13 cellular contexts compared by ENCODE assay signal in genomic region chr7:36627836-36628235, GRCh38.
DNase-seq lines count a peak whose midpoint lies in the region; ATAC-seq and TF ChIP-seq lines count a peak whose summit lies in the region.
"Had no signal": no experiment of that assay in that cellular context is flagged by ENCODE, and none has a peak within 500 bp of the region (broad histone marks: within the 10 kb centered on the region; RNA-seq: fewer than 3 reads in every experiment).

No MANE protein-coding gene starts in this region.

- H2BK120ac ChIP-seq in neuronal stem cell (ENCODE audit: low read depth, low read length) = no peak overlapping the region

- H4K8ac ChIP-seq in neuronal stem cell (ENCODE audit: low read depth, low read length) = no peak overlapping the region

- H3K4me3 Mint-ChIP-seq in dendritic cell treated with granulocyte-macrophage colony-stimulating factor and Interleukin-4, amounts not matched to agents 40 ng/mL and 50 ng/mL, for 4 days = no peak overlapping the region
- no peak overlapping the region for H3K4me3 Mint-ChIP-seq in naive thymus-derived CD8-positive, alpha-beta T cell
- H3K4me3 Mint-ChIP-seq: CD4-positive, CD25-positive, alpha-beta regulatory T cell had no signal

- H3K9ac ChIP-seq in neuronal stem cell (ENCODE audit: low read depth, low read length, poor library complexity) = no peak overlapping the region
- H3K9ac ChIP-seq: GM23248 had no signal

- H3K27ac ChIP-seq in caudate nucleus (ENCODE audit: low read depth, low read length) (peak overlapping the region; percentile 21), vagina (no peak overlapping the region), neuronal stem cell (replicated peaks; ENCODE audit: low read length) (no peak overlapping the region)
- H3K27ac ChIP-seq: GM23248 had no signal

- ATAC-seq in naive thymus-derived CD8-positive, alpha-beta T cell = no peak

- H3K18ac ChIP-seq in neuronal stem cell (ENCODE audit: low read length) = no peak overlapping the region

- H3K4me1 ChIP-seq in vagina = no peaks in the 10 kb centered on the region
- H3K4me1 ChIP-seq in neuronal stem cell (ENCODE audit: control insufficient read depth in 2 of 2, insufficient read depth in 1 of 2, low read depth in 1 of 2, low read length in 2 of 2) = peaks cover under 1 to 21% of the 10 kb centered on the region in 2 donors
- H3K4me1 ChIP-seq: BE2C, Caco-2, HAP-1 had no signal

- TF ChIP-seq POLR2A in vagina (IDR thresholded peaks at IDR 0.05) = no peak

- H3K9me3 ChIP-seq in vagina = no peaks in the 10 kb centered on the region
- no peaks in the 10 kb centered on the region for H3K9me3 ChIP-seq in neuronal stem cell (replicated peaks in 1 of 2; ENCODE audit: control insufficient read depth in 2 of 2, insufficient read depth in 1 of 2, low read depth in 1 of 2, low read length in 2 of 2)
- H3K9me3 ChIP-seq: BE2C, Caco-2, HAP-1 had no signal

- no peaks in the 10 kb centered on the region for H3K36me3 ChIP-seq in vagina
- no peaks in the 10 kb centered on the region for H3K36me3 ChIP-seq in neuronal stem cell (replicated peaks in 1 of 2; ENCODE audit: control insufficient read depth in 2 of 2, insufficient read depth in 2 of 2, low read length in 2 of 2)
- H3K36me3 ChIP-seq: BE2C, HAP-1 had no signal

- no peak overlapping the region for H2AFZ ChIP-seq in neuronal stem cell (ENCODE audit: low read length)
- H2AFZ ChIP-seq: GM23248 had no signal

- H3K27me3 ChIP-seq in vagina (no peaks in the 10 kb centered on the region), neuronal stem cell (ENCODE audit: control insufficient read depth in 3 of 3, insufficient read depth in 3 of 3, low read depth in 1 of 3, low read length in 3 of 3) (no peaks in the 10 kb centered on the region)
- H3K27me3 ChIP-seq: BE2C had no signal

- peaks cover 80% of the 10 kb centered on the region for H3K36me3 Mint-ChIP-seq in dendritic cell treated with granulocyte-macrophage colony-stimulating factor and Interleukin-4, amounts not matched to agents 40 ng/mL and 50 ng/mL, for 4 days (ENCODE audit: low read depth)
- peaks cover 5 to 87% (median 37%) of the 10 kb centered on the region in 3 donors for H3K36me3 Mint-ChIP-seq in naive thymus-derived CD8-positive, alpha-beta T cell
- H3K36me3 Mint-ChIP-seq: CD4-positive, CD25-positive, alpha-beta regulatory T cell had no signal

- no peak overlapping the region for H4K91ac ChIP-seq in neuronal stem cell (ENCODE audit: low read depth, low read length, poor library complexity)

- peaks cover 56% of the 10 kb centered on the region for H3K4me1 Mint-ChIP-seq in dendritic cell treated with granulocyte-macrophage colony-stimulating factor and Interleukin-4, amounts not matched to agents 40 ng/mL and 50 ng/mL, for 4 days (ENCODE audit: low read depth)
- peaks cover 25 to 63% (median 47%) of the 10 kb centered on the region in 4 donors for H3K4me1 Mint-ChIP-seq in naive thymus-derived CD8-positive, alpha-beta T cell
- H3K4me1 Mint-ChIP-seq: CD4-positive, CD25-positive, alpha-beta regulatory T cell had no signal

- no peak for TF ChIP-seq CTCF in vagina (IDR thresholded peaks at IDR 0.05)

- H3K27me3 Mint-ChIP-seq in dendritic cell treated with granulocyte-macrophage colony-stimulating factor and Interleukin-4, amounts not matched to agents 40 ng/mL and 50 ng/mL, for 4 days = no peaks in the 10 kb centered on the region
- no peaks in the 10 kb centered on the region for H3K27me3 Mint-ChIP-seq in naive thymus-derived CD8-positive, alpha-beta T cell

- H3K23ac ChIP-seq in neuronal stem cell (ENCODE audit: low read depth, low read length, poor library complexity) = no peak overlapping the region

- H2AK5ac ChIP-seq in neuronal stem cell (ENCODE audit: low read depth, low read length) = no peak overlapping the region

- H3K79me1 ChIP-seq in neuronal stem cell (ENCODE audit: low read depth, low read length) = no peaks in the 10 kb centered on the region

- H3K4me2 ChIP-seq in neuronal stem cell (ENCODE audit: insufficient read depth, low read length, poor library complexity, severe bottlenecking) = no peak overlapping the region

- WGBS in neuronal stem cell (ENCODE audit: extremely low coverage in 2 of 2, insufficient read length in 2 of 2, insufficient replicate concordance in 1 of 2), 2 donors = no CpG with 5 or more reads among the region's 6 CpGs

- peak in 46 of 61 donors; percentile 16 to 96 (median 67) for DNase-seq in caudate nucleus (lab: John Stamatoyannopoulos, UW)
- DNase-seq in naive thymus-derived CD8-positive, alpha-beta T cell = no peak
- no peak for DNase-seq in vagina (ENCODE audit: extremely low spot score in 2 of 2)
- DNase-seq in HUDEP-2 (lab: John Stamatoyannopoulos, UW; ENCODE audit: unreplicated experiment in 76 of 76) = no peak
- no peak for DNase-seq in neuronal stem cell (ENCODE audit: low spot score)
- DNase-seq: ACHN; BE2C; C1 segment of cervical spinal cord; Caco-2; CD4-positive, CD25-positive, alpha-beta regulatory T cell; GM23248 had no signal

- intact Hi-C loops in dendritic cell treated with granulocyte-macrophage colony-stimulating factor and Interleukin-4, amounts not matched to agents 40 ng/mL and 50 ng/mL, for 4 days (cut with micrococcal nuclease) = no loop called here
- intact Hi-C loops in vagina (cut with DNase I) = no loop called here

- H2BK5ac ChIP-seq in neuronal stem cell (ENCODE audit: low read length) = no peak overlapping the region

- H2BK12ac ChIP-seq in neuronal stem cell (ENCODE audit: low read length) = no peak overlapping the region

- H3K14ac ChIP-seq in neuronal stem cell (ENCODE audit: low read length) = no peak overlapping the region

- no peak overlapping the region for H3K4ac ChIP-seq in neuronal stem cell (ENCODE audit: low read length)

- no peak overlapping the region for H2BK15ac ChIP-seq in neuronal stem cell (ENCODE audit: low read length)

- POLR2A ChIA-PET in naive thymus-derived CD8-positive, alpha-beta T cell (lab: Charles Lee) = interaction anchor here (1.2 to 2.7 kb wide), 2 partner anchors 12 to 43 kb away, joined by 3 to 9 read pairs; no protein-coding TSS in a partner anchor

- H3K4me3 ChIP-seq in vagina (no peak overlapping the region), neuronal stem cell (ENCODE audit: low read length in 2 of 2) (no peak overlapping the region)
- H3K4me3 ChIP-seq: GM23248, HAP-1 had no signal

- peak overlapping the region; percentile 94 for H3K27ac Mint-ChIP-seq in dendritic cell treated with granulocyte-macrophage colony-stimulating factor and Interleukin-4, amounts not matched to agents 40 ng/mL and 50 ng/mL, for 4 days
- peak overlapping the region in 6 of 10 donors; percentile 41 to 91 (median 70) for H3K27ac Mint-ChIP-seq in naive thymus-derived CD8-positive, alpha-beta T cell
- H3K27ac Mint-ChIP-seq: CD4-positive, CD25-positive, alpha-beta regulatory T cell had no signal

- H3K9me3 Mint-ChIP-seq in dendritic cell treated with granulocyte-macrophage colony-stimulating factor and Interleukin-4, amounts not matched to agents 40 ng/mL and 50 ng/mL, for 4 days = no peaks in the 10 kb centered on the region
- no peaks in the 10 kb centered on the region for H3K9me3 Mint-ChIP-seq in naive thymus-derived CD8-positive, alpha-beta T cell
- H3K9me3 Mint-ChIP-seq: CD4-positive, CD25-positive, alpha-beta regulatory T cell had no signal

Comparison
In these comparisons a context has a peak if more than half of its experiments do, and no peak if none do; other contexts are left out.
1. DNase-seq: peak in caudate nucleus (46 of 61); none in naive thymus-derived CD8-positive, alpha-beta T cell (0 of 10), vagina (0 of 2), HUDEP-2 (0 of 76) and neuronal stem cell (single experiment).